ENCODE assay signal across 9 cellular contexts in the genomic region with DNA sequence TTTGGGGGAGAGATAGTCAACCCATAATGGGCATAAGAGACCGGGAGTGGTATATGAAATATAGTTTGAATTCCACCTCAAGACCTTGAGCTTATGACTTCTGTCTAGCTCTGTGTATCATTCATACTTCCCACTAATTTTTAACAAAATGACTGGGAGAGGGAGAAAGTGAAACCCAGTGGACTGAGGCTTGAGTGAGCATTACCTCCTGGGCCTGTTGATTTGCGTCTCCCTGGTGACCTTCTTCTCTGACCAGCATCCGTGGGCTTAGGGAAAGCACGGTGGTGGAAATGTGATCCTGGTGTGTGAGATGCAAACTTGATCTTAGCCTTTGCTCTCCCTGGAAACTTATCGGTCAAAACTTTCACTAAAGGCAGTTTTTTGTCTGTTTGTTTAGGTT.
DNase-seq lines count a peak whose midpoint lies in the region; ATAC-seq and TF ChIP-seq lines count a peak whose summit lies in the region.
"Had no signal": no experiment of that assay in that cellular context is flagged by ENCODE, and none has a peak within 500 bp of the region (broad histone marks: within the 10 kb centered on the region; RNA-seq: fewer than 3 reads in every experiment).

No MANE protein-coding gene starts in this region.

- peaks cover 15% of the 10 kb centered on the region for H3K9me3 Mint-ChIP-seq in progenitor cell of endocrine pancreas (ENCODE audit: low read depth)

- no peak overlapping the region for H3K4me3 Mint-ChIP-seq in progenitor cell of endocrine pancreas (ENCODE audit: low read depth)

- no peak for ATAC-seq in GM19351 (IDR thresholded peaks at IDR 0.05; ENCODE audit: unreplicated experiment)

- H3K4me3 ChIP-seq in Peyer's patch (no peak overlapping the region), foreskin fibroblast (ENCODE audit: low read depth in 1 of 2, low read length in 2 of 2) (no peak overlapping the region), PC-9 (no peak overlapping the region), HAP-1 (no peak overlapping the region)
- H3K4me3 ChIP-seq: SJSA1 had no signal

- no peak for TF ChIP-seq POLR2A in Peyer's patch (IDR thresholded peaks at IDR 0.05)

- H3K4me1 ChIP-seq in Peyer's patch = peaks cover 0 to 28% (median 4%) of the 10 kb centered on the region in 4 donors
- peaks cover 3% of the 10 kb centered on the region; the same call in 1 of the 2 replicates for H3K4me1 ChIP-seq in PC-9 (replicated peaks; ENCODE audit: insufficient read depth)
- no peaks in the 10 kb centered on the region; the same call in 1 of the 2 replicates for H3K4me1 ChIP-seq in HAP-1
- H3K4me1 ChIP-seq: SJSA1 had no signal

- POLR2A ChIA-PET in PC-9 (lab: Charles Lee; ENCODE audit: unreplicated experiment) = no interaction called here

- H3F3A ChIP-seq in PC-9 (ENCODE audit: insufficient read depth, low read depth) = no peaks in the 10 kb centered on the region; the same call in 1 of the 2 replicates

- peaks cover 46% of the 10 kb centered on the region for H3K36me3 Mint-ChIP-seq in progenitor cell of endocrine pancreas (ENCODE audit: insufficient read depth)

- TF ChIP-seq CTCF in Peyer's patch (IDR thresholded peaks at IDR 0.05) (no peak), foreskin fibroblast (IDR thresholded peaks at IDR 0.05; ENCODE audit: low read depth, low read length) (no peak), progenitor cell of endocrine pancreas (IDR thresholded peaks at IDR 0.05; ENCODE audit: unreplicated experiment) (no peak), PC-9 (conservative IDR thresholded peaks at IDR 0.05) (no peak)

- in situ Hi-C loops in HAP-1 (cut with MboI; ENCODE audit: low sequenced_read_pairs) = no loop called here

- no peaks in the 10 kb centered on the region; the same call in 1 of the 2 replicates for H3K79me2 ChIP-seq in PC-9 (ENCODE audit: low read depth)

- H4K20me1 ChIP-seq in PC-9 (ENCODE audit: insufficient read depth) = no peaks in the 10 kb centered on the region

- H3K4me2 ChIP-seq in PC-9 = no peak overlapping the region

- peaks cover 0 to 5% (median 0%) of the 10 kb centered on the region in 3 donors for H3K36me3 ChIP-seq in Peyer's patch
- H3K36me3 ChIP-seq in PC-9 (ENCODE audit: low read depth) = peaks cover 20% of the 10 kb centered on the region
- no peaks in the 10 kb centered on the region for H3K36me3 ChIP-seq in HAP-1 (replicated peaks)

- H3K27ac ChIP-seq in Peyer's patch (peak overlapping the region in 3 of 4 donors; percentile 59 to 77 (median 63)), PC-9 (no peak overlapping the region)
- H3K27ac ChIP-seq: SJSA1 had no signal

- peaks cover 39% of the 10 kb centered on the region for H3K4me1 Mint-ChIP-seq in progenitor cell of endocrine pancreas (ENCODE audit: low read depth)

- BruUV-seq in PC-9 (replicated peaks; lab: Mats Ljungman, UMichigan) = no TSS peak

- H2AFZ ChIP-seq in PC-9 = no peak overlapping the region

- intact Hi-C loops in PC-9 (cut with micrococcal nuclease; ENCODE audit: unreplicated experiment) = no loop called here

- H3K27me3 ChIP-seq in Peyer's patch (no peaks in the 10 kb centered on the region), PC-9 (ENCODE audit: insufficient read depth, low read depth) (no peaks in the 10 kb centered on the region), HAP-1 (ENCODE audit: low read depth) (no peaks in the 10 kb centered on the region)
- H3K27me3 ChIP-seq: SJSA1 had no signal

- no peaks in the 10 kb centered on the region for H3K27me3 Mint-ChIP-seq in progenitor cell of endocrine pancreas

- CTCF ChIA-PET in PC-9 (lab: Charles Lee) = no interaction called here

- peak; percentile 43 for DNase-seq in Daoy (ENCODE audit: low read depth)
- no peak for DNase-seq in Peyer's patch
- DNase-seq in foreskin fibroblast = peak; percentile 40 to 58
- DNase-seq in progenitor cell of endocrine pancreas (ENCODE audit: low spot score, unreplicated experiment) = no peak
- DNase-seq in PC-9 = no peak
- no peak for DNase-seq in SHP77 (lab: John Stamatoyannopoulos, UW)
- DNase-seq in HAP-1 (ENCODE audit: low spot score in 2 of 2) = no peak

- peak overlapping the region; percentile 47 for H3K27ac Mint-ChIP-seq in progenitor cell of endocrine pancreas

- no peaks in the 10 kb centered on the region for H3K9me2 ChIP-seq in PC-9 (ENCODE audit: insufficient read depth)

- H3K9me3 ChIP-seq in Peyer's patch (peaks cover 0 to 3% (median 0%) of the 10 kb centered on the region in 4 donors), PC-9 (ENCODE audit: insufficient read depth, low read depth) (0 out of 2 replicates have a peak, but pooled peaks cover 7% of the 10 kb centered on the region), HAP-1 (peaks cover 8% of the 10 kb centered on the region; the same call in 1 of the 2 replicates)

Comparison
In these comparisons a context has a peak if more than half of its experiments do, and no peak if none do; other contexts are left out.
1. DNase-seq: peak in Daoy (single experiment) and foreskin fibroblast (2 of 2); none in Peyer's patch (0 of 3), progenitor cell of endocrine pancreas (single experiment), PC-9 (0 of 2), SHP77 (0 of 2) and HAP-1 (0 of 2).